Comparison of ENCODE assay signal across 28 cellular contexts in the genomic region with DNA sequence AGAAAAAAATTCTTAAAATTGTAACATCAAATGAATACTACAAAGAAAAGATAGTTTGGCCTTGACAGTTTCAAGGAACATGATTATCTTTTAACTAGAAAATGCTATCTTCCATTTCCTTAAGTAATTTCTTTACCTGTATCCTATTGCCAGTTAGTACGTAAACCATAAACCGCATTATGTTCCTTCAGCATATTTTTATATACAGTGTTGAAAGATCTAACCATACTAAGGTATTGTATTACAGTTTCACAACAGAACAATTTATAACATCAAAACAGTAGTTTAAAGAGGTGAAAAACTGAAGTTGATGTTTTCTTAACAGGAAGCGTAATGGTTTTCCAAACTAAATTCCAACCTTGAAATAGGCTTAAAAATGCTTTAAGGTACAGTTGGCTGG.
"Had no signal": no experiment of that assay in that cellular context is flagged by ENCODE, and none has a peak within 500 bp of the region (broad histone marks: within the 10 kb centered on the region; RNA-seq: fewer than 3 reads in every experiment).

No MANE protein-coding gene starts in this region.

- H3K27ac Mint-ChIP-seq: activated CD4-positive, alpha-beta memory T cell treated with anti-CD3 and anti-CD28 coated beads for 36 hours; activated CD4-positive, alpha-beta T cell treated with anti-CD3 and anti-CD28 coated beads, Interleukin-2, amount 10 ng/mL, durations not matched to agents 7 days and 5 days; activated naive CD4-positive, alpha-beta T cell treated with anti-CD3 and anti-CD28 coated beads for 36 hours; activated naive CD8-positive, alpha-beta T cell; IgD-negative memory B cell; T-helper 1 cell treated with Interleukin-12 subunit alpha and Interleukin-12 subunit beta and Interleukin-4 antibody, amounts not matched to agents 30 μg/mL and 1 μg/mL, for 36 hours had no signal

- H3K4me3 ChIP-seq: MG63, Peyer's patch, SJSA1 had no signal

- H3K36me3 Mint-ChIP-seq: activated CD4-positive, alpha-beta memory T cell treated with anti-CD3 and anti-CD28 coated beads for 36 hours; activated naive CD8-positive, alpha-beta T cell; IgD-negative memory B cell had no signal

- H3K27me3 ChIP-seq: MG63, Peyer's patch, SJSA1 had no signal

- H3K9me3 ChIP-seq: MG63, Peyer's patch, SJSA1 had no signal

- H3K36me3 ChIP-seq: Peyer's patch had no signal

- H3K4me3 Mint-ChIP-seq: activated CD4-positive, alpha-beta memory T cell treated with anti-CD3 and anti-CD28 coated beads for 36 hours; activated CD4-positive, alpha-beta T cell treated with anti-CD3 and anti-CD28 coated beads, Interleukin-2, amount 10 ng/mL, durations not matched to agents 7 days and 5 days; activated naive CD4-positive, alpha-beta T cell treated with anti-CD3 and anti-CD28 coated beads for 36 hours; activated naive CD8-positive, alpha-beta T cell; activated T-cell treated with anti-CD3 and anti-CD28 coated beads, Interleukin-2, amount 50 U/mL, for 4 hours; IgD-negative memory B cell; T-helper 1 cell treated with Interleukin-12 subunit alpha and Interleukin-12 subunit beta and Interleukin-4 antibody, amounts not matched to agents 30 μg/mL and 1 μg/mL, for 36 hours had no signal

- ATAC-seq: activated T-cell treated with anti-CD3 and anti-CD28 coated beads, Interleukin-2, amount 50 U/mL, for 4 hours had no signal

- H3K27ac ChIP-seq: Peyer's patch, RWPE1, SJSA1, VCaP had no signal

- DNase-seq: activated CD4-positive, alpha-beta memory T cell treated with anti-CD3 and anti-CD28 coated beads for 36 hours; activated CD4-positive, alpha-beta T cell treated with anti-CD3 and anti-CD28 coated beads, Interleukin-2, amount 10 ng/mL, durations not matched to agents 7 days and 5 days; activated CD4-positive, CD25-positive, alpha-beta regulatory T cell; activated CD8-positive, alpha-beta memory T cell treated with anti-CD3 and anti-CD28 coated beads for 24 hours; activated gamma-delta T cell; activated naive CD4-positive, alpha-beta T cell treated with anti-CD3 and anti-CD28 coated beads for 36 hours; activated T-cell treated with anti-CD3 and anti-CD28 coated beads, Interleukin-2, amount 50 U/mL, for 4 hours; anterior cingulate cortex; KG1; MG63; NCI-H1105; NCI-H1436; NCI-H1694 treated with DMSO at 0.1 percent for 48 hours; NCI-H2029 treated with DMSO at 0.1 percent for 48 hours; NCI-H345; NCI-H510A; NCI-H526 treated with DMSO at 0.1 percent for 48 hours; NCI-H82; NK-92 treated with Interleukin-12 subunit alpha and Interleukin-12 subunit beta, amount 100 ng/mL, for 24 hours; Peyer's patch; SHP77; T-helper 9 cell had no signal

- H3K4me1 ChIP-seq: Peyer's patch had no signal

- H3K27me3 Mint-ChIP-seq: activated CD4-positive, alpha-beta memory T cell treated with anti-CD3 and anti-CD28 coated beads for 36 hours; activated CD4-positive, alpha-beta T cell treated with anti-CD3 and anti-CD28 coated beads, Interleukin-2, amount 10 ng/mL, durations not matched to agents 7 days and 5 days; activated naive CD8-positive, alpha-beta T cell; IgD-negative memory B cell had no signal
